In genomic region chr1:32179443-32180185, GRCh38 we compare ENCODE assay signal across 1 cellular context.
TF ChIP-seq lines count a peak whose summit lies in the region.

TSS of gene TXLNA (plus strand) at chr1:32179675. CDS start at chr1:32180346, 671 bp downstream.

TF ChIP-seq in K562, 482 proteins besides CTCF, POLR2A, EP300 and RAD21 (continued from another document):
- TF ChIP-seq, protein P1, sequence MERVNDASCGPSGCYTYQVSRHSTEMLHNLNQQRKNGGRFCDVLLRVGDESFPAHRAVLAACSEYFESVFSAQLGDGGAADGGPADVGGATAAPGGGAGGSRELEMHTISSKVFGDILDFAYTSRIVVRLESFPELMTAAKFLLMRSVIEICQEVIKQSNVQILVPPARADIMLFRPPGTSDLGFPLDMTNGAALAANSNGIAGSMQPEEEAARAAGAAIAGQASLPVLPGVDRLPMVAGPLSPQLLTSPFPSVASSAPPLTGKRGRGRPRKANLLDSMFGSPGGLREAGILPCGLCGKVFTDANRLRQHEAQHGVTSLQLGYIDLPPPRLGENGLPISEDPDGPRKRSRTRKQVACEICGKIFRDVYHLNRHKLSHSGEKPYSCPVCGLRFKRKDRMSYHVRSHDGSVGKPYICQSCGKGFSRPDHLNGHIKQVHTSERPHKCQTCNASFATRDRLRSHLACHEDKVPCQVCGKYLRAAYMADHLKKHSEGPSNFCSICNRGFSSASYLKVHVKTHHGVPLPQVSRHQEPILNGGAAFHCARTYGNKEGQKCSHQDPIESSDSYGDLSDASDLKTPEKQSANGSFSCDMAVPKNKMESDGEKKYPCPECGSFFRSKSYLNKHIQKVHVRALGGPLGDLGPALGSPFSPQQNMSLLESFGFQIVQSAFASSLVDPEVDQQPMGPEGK (CRISPR knock-in tag; IDR thresholded peaks at IDR 0.05; ENCODE audit: borderline replicate concordance): no peak
- TF ChIP-seq, protein P2, sequence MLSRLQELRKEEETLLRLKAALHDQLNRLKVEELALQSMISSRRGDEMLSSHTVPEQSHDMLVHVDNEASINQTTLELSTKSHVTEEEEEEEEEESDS (CRISPR knock-in tag; IDR thresholded peaks at IDR 0.05): no peak
- TF ChIP-seq ZNF408 (CRISPR knock-in tag; IDR thresholded peaks at IDR 0.05; ENCODE audit: low read depth): no peak
